In genomic region chr1:154344977-154345837, GRCh38 we compare ENCODE assay signal across 9 cellular contexts. TPM values are rescaled to one million over a fixed set of nuclear protein-coding genes. Genes with fewer than 3 reads are reported as not detected.
DNase-seq lines count a peak whose midpoint lies in the region; ATAC-seq, FAIRE-seq and TF ChIP-seq lines count a peak whose summit lies in the region.
"Had no signal": no experiment of that assay in that cellular context is flagged by ENCODE, and none has a peak within 500 bp of the region (broad histone marks: within the 10 kb centered on the region; RNA-seq: fewer than 3 reads in every experiment).

No MANE protein-coding gene starts in this region.

- CTCF ChIA-PET in activated CD8-positive, alpha-beta memory T cell treated with anti-CD3 and anti-CD28 coated beads, Interleukin-2, amount 10 ng/mL, durations not matched to agents 7 days and 5 days (lab: Charles Lee) = interaction anchor here (0.7 to 16.1 kb wide), 14 partner anchors 9 to 378 kb away, joined by 3 to 292 read pairs (median 4); partner anchors contain the start of genes ATP8B2, CREB3L4 and HAX1

- ATAC-seq in activated CD8-positive, alpha-beta memory T cell treated with anti-CD3 and anti-CD28 coated beads, Interleukin-2, amount 10 ng/mL, durations not matched to agents 7 days and 5 days = peak; percentile 24
- ATAC-seq in HG03342 (IDR thresholded peaks at IDR 0.05; ENCODE audit: unreplicated experiment) = no peak

- TF ChIP-seq POLR2A in NB4 (IDR thresholded peaks at IDR 0.05; ENCODE audit: extremely low read depth, insufficient read length) = no peak

- peak; percentile 15 for DNase-seq in DMS53 treated with DMSO at 0.1 percent for 48 hours (lab: John Stamatoyannopoulos, UW; ENCODE audit: unreplicated experiment)
- peak; percentile 66 for DNase-seq in NB4 (ENCODE audit: low read depth)
- DNase-seq in activated CD8-positive, alpha-beta memory T cell treated with anti-CD3 and anti-CD28 coated beads, Interleukin-2, amount 10 ng/mL, durations not matched to agents 7 days and 5 days = peak; percentile 84
- peak; percentile 40 for DNase-seq in fibroblast of gingiva (ENCODE audit: low read depth)
- peak; percentile 69 for DNase-seq in small intestine
- DNase-seq in DMS153 treated with DMSO at 0.1 percent for 48 hours (lab: John Stamatoyannopoulos, UW; ENCODE audit: unreplicated experiment) = no peak
- DNase-seq in NCI-H2081 treated with DMSO at 0.1 percent for 48 hours (lab: John Stamatoyannopoulos, UW) = no peak

- no peaks in the 10 kb centered on the region for H3K27me3 ChIP-seq in small intestine (ENCODE audit: control insufficient read depth in 2 of 2, insufficient read depth in 2 of 2, low read length in 2 of 2)

- no peaks in the 10 kb centered on the region for H3K4me1 ChIP-seq in small intestine (ENCODE audit: control insufficient read depth in 2 of 2, insufficient read depth in 1 of 2, low read depth in 1 of 2, low read length in 1 of 2)

- H3K27ac ChIP-seq in small intestine (ENCODE audit: low read depth in 1 of 2, low read length in 1 of 2) = no peak overlapping the region

- peak overlapping the region; percentile 58 for H3K27ac Mint-ChIP-seq in activated CD8-positive, alpha-beta memory T cell treated with anti-CD3 and anti-CD28 coated beads, Interleukin-2, amount 10 ng/mL, durations not matched to agents 7 days and 5 days

- H3K4me3 Mint-ChIP-seq in activated CD8-positive, alpha-beta memory T cell treated with anti-CD3 and anti-CD28 coated beads, Interleukin-2, amount 10 ng/mL, durations not matched to agents 7 days and 5 days = no peak overlapping the region

- H3K36me3 ChIP-seq in small intestine (ENCODE audit: control insufficient read depth in 2 of 2, insufficient read depth in 2 of 2, low read length in 2 of 2) = peaks cover 4 to 8% of the 10 kb centered on the region in 2 donors

- H3K4me1 Mint-ChIP-seq in activated CD8-positive, alpha-beta memory T cell treated with anti-CD3 and anti-CD28 coated beads, Interleukin-2, amount 10 ng/mL, durations not matched to agents 7 days and 5 days = peaks cover 65% of the 10 kb centered on the region

- 67 to 77% (median 75%) methylated on average over 12 of the region's 12 CpGs for WGBS in small intestine, 3 donors

- no peak for FAIRE-seq in small intestine (lab: Jason Lieb, UNC)

- peak; percentile 77 for TF ChIP-seq CTCF in NB4 (IDR thresholded peaks at IDR 0.05; ENCODE audit: low read depth, low read length)

- H3K27me3 Mint-ChIP-seq in activated CD8-positive, alpha-beta memory T cell treated with anti-CD3 and anti-CD28 coated beads, Interleukin-2, amount 10 ng/mL, durations not matched to agents 7 days and 5 days = no peaks in the 10 kb centered on the region

- no peaks in the 10 kb centered on the region for H3K9me3 ChIP-seq in small intestine (ENCODE audit: control insufficient read depth, low read depth)

- peaks cover 71% of the 10 kb centered on the region for H3K36me3 Mint-ChIP-seq in activated CD8-positive, alpha-beta memory T cell treated with anti-CD3 and anti-CD28 coated beads, Interleukin-2, amount 10 ng/mL, durations not matched to agents 7 days and 5 days

- H3K4me3 ChIP-seq in NB4 (ENCODE audit: low read depth, low read length) (no peak overlapping the region), small intestine (ENCODE audit: low read depth in 1 of 2, low read length in 2 of 2) (no peak overlapping the region)

- no peaks in the 10 kb centered on the region for H3K9me3 Mint-ChIP-seq in activated CD8-positive, alpha-beta memory T cell treated with anti-CD3 and anti-CD28 coated beads, Interleukin-2, amount 10 ng/mL, durations not matched to agents 7 days and 5 days (ENCODE audit: low read depth)

RNA-seq across cellular contexts. Expression of gene ATP8B2, which starts 19.9 kb away (rescaled TPM):
- total RNA-seq in activated CD8-positive, alpha-beta memory T cell treated with anti-CD3 and anti-CD28 coated beads, Interleukin-2, amount 10 ng/mL, durations not matched to agents 7 days and 5 days = 10 to 100 TPM; 46.3 to 67.3 TPM
- polyA plus RNA-seq in small intestine = 10 to 100 TPM; 13.8 to 19.7 (median 16.0) TPM

RNA-seq across cellular contexts. Expression of gene AQP10, which starts 24.3 kb away (rescaled TPM):
- not detected for total RNA-seq in activated CD8-positive, alpha-beta memory T cell treated with anti-CD3 and anti-CD28 coated beads, Interleukin-2, amount 10 ng/mL, durations not matched to agents 7 days and 5 days
- polyA plus RNA-seq in small intestine = 100 to 1,000 TPM in 1 of 3 donors, 10 to 100 TPM in 1, 1 to 10 TPM in 1; 2.9 to 103 (median 42.0) TPM
- total RNA-seq: M059J had no signal

RNA-seq across cellular contexts. Expression of gene IL6R, which starts 59.9 kb away (rescaled TPM):
- under 1 TPM; 0.53 to 0.66 TPM for total RNA-seq in activated CD8-positive, alpha-beta memory T cell treated with anti-CD3 and anti-CD28 coated beads, Interleukin-2, amount 10 ng/mL, durations not matched to agents 7 days and 5 days
- 10 to 100 TPM; 10.7 to 21.2 (median 11.6) TPM for polyA plus RNA-seq in small intestine

Comparison
In these comparisons a context has a peak if more than half of its experiments do, and no peak if none do; other contexts are left out.
1. DNase-seq: peak in DMS53 treated with DMSO at 0.1 percent for 48 hours (single experiment), NB4 (single experiment), activated CD8-positive, alpha-beta memory T cell treated with anti-CD3 and anti-CD28 coated beads, Interleukin-2, amount 10 ng/mL, durations not matched to agents 7 days and 5 days (single experiment), fibroblast of gingiva (single experiment) and small intestine (single experiment); none in DMS153 treated with DMSO at 0.1 percent for 48 hours (single experiment) and NCI-H2081 treated with DMSO at 0.1 percent for 48 hours (single experiment).